ENCODE assay signal across 8 cellular contexts in the genomic region with DNA sequence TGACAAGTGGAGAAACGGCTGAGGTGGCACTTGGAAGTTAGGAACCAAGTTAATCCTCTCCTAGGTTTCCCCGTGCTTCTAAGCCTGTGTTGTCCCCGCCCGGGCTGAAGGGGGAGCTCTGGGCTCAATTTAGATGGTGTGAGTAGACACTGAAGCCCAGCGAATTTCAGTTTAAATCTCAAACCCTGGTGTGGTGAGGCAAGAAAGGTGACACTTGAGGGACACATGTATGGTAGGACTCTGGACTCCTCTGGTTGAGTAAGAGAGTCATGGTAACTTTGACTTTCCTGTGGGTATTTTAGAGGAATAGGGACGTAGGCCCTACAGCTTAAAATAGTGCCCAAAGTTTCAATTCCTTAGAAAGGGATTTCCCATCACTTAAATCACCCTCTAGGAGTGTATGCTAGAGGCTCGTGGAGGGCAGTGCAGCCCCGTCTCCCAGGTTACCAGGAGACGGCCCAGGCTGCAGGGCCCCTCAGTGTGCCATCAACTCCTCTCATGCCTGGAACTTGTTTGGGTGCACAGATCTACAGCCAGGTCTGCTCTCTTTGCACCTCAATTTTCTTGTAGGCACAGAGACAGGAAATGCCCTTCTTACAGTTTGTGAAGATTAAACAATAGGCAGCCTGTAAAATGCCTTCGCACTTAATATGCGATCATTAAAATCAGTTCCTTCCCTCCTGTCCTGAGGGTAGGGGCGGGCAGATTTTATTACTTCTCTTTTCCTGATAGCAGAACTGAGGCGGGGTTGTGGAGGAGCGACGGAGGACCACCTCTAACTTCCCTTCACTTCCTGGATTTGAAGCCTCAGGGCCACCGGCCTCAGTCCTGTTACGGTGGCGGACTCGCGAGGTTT. TPM values are rescaled to one million over a fixed set of nuclear protein-coding genes. Genes with fewer than 3 reads are reported as not detected.
DNase-seq lines count a peak whose midpoint lies in the region; FAIRE-seq and TF ChIP-seq lines count a peak whose summit lies in the region.

No MANE protein-coding gene starts in this region.

- H3K14ac ChIP-seq in H9 (ENCODE audit: insufficient read depth, low read length): no peak overlapping the region

- H2BK120ac ChIP-seq in H9 (ENCODE audit: low read depth, low read length, poor library complexity, severe bottlenecking): no peak overlapping the region

- intact Hi-C loops in endothelial cell of umbilical vein (cut with micrococcal nuclease): loop anchor here (1.0 kb wide), 6 partner anchors 247 to 813 kb away; no protein-coding TSS in a partner anchor

- peaks cover 4% of the 10 kb centered on the region for H3K23me2 ChIP-seq in H9 (ENCODE audit: insufficient read length, low read depth, low read length, poor library complexity, severe bottlenecking)

- H2AFZ ChIP-seq in H9 (ENCODE audit: low read length) (no peak overlapping the region), endothelial cell of umbilical vein (ENCODE audit: low read depth, low read length) (peak overlapping the region; percentile 22)

- WGBS in H9 (ENCODE audit: extremely low coverage, insufficient read length, low lambda C conversion rate): no CpG with 5 or more reads among the region's 20 CpGs

- TF ChIP-seq CTCF in AG04450 (IDR thresholded peaks at IDR 0.05; ENCODE audit: low read depth, low read length) (peak; percentile 85), GM12864 (IDR thresholded peaks at IDR 0.05; ENCODE audit: low read depth, low read length, missing control alignments) (peak; percentile 86), H9 (conservative IDR thresholded peaks at IDR 0.05) (peak; percentile 87), endothelial cell of umbilical vein (IDR thresholded peaks at IDR 0.05; ENCODE audit: extremely low read depth in 1 of 2, insufficient read depth in 1 of 2, low read depth in 1 of 2, low read length in 2 of 2) (peak; percentile 57 to 71)

- H2BK5ac ChIP-seq in H9 (ENCODE audit: insufficient read length, low read length): no peak overlapping the region

- no peaks in the 10 kb centered on the region for H3K36me3 Mint-ChIP-seq in H9 (ENCODE audit: insufficient read depth in 1 of 3, low read depth in 3 of 3)

- DNase-seq in AG04450 (ENCODE audit: low read depth, low spot score) (no peak), GM12864 (ENCODE audit: low read depth) (peak; percentile 44), H9 (peak; percentile 77), SKM-1 treated with dmso at 0.1 percent for 144 hours (lab: John Stamatoyannopoulos, UW; ENCODE audit: unreplicated experiment) (peak; percentile 51), endothelial cell of umbilical vein (ENCODE audit: low read depth, low spot score) (peak; percentile 25), midbrain (lab: John Stamatoyannopoulos, UW) (peak; percentile 37), cerebellum (ENCODE audit: low spot score) (no peak)

- peak; percentile 92 for TF ChIP-seq RAD21 in Ishikawa (IDR thresholded peaks at IDR 0.05; ENCODE audit: low read depth)

- H3T11ph ChIP-seq in H9 (ENCODE audit: low read length): no peak overlapping the region

- H2BK20ac ChIP-seq in H9 (ENCODE audit: low read depth, low read length, poor library complexity, severe bottlenecking): no peak overlapping the region

- no TSS peak for BruUV-seq in endothelial cell of umbilical vein (replicated peaks; lab: Mats Ljungman, UMichigan)

- no peak overlapping the region for H4K8ac ChIP-seq in H9 (replicated peaks; ENCODE audit: insufficient read length, low read depth, low read length)

- H3K18ac ChIP-seq in H9 (ENCODE audit: insufficient read length, low read depth, low read length): no peak overlapping the region

- H3K4me2 ChIP-seq in H9 (ENCODE audit: insufficient read depth, insufficient read length, low read length) (peak overlapping the region; percentile 56), endothelial cell of umbilical vein (ENCODE audit: insufficient read depth, low read length) (peak overlapping the region; percentile 20)

- peaks cover 100% of the 10 kb centered on the region for H3K27me3 Mint-ChIP-seq in H9 (ENCODE audit: low read depth)

- H4K5ac ChIP-seq in H9 (ENCODE audit: insufficient read length, low read depth, low read length): no peak overlapping the region

- no peaks in the 10 kb centered on the region for H3K79me1 ChIP-seq in H9 (ENCODE audit: insufficient read depth, low read depth, low read length, poor library complexity, severe bottlenecking)

- H2AK5ac ChIP-seq in H9 (ENCODE audit: insufficient read length, low read length): no peak overlapping the region

- POLR2A ChIA-PET in AG04450 (lab: Yijun Ruan, JAX): no interaction called here
- POLR2A ChIA-PET in endothelial cell of umbilical vein (lab: Charles Lee): no interaction called here

- H3K4me1 ChIP-seq in H9 (ENCODE audit: insufficient read depth, low read length) (peaks cover 3% of the 10 kb centered on the region; the same call in 1 of the 2 replicates), endothelial cell of umbilical vein (ENCODE audit: control insufficient read depth, extremely low read depth, insufficient read depth, low read length) (peaks cover 15% of the 10 kb centered on the region)

- no peaks in the 10 kb centered on the region for H3K9me1 ChIP-seq in endothelial cell of umbilical vein (replicated peaks; ENCODE audit: control insufficient read depth, extremely low read depth, insufficient read depth, low read length)

- H3K36me3 ChIP-seq in endothelial cell of umbilical vein (ENCODE audit: control insufficient read depth in 2 of 2, extremely low read depth in 1 of 2, insufficient read depth in 2 of 2, low read length in 2 of 2): no peaks in the 10 kb centered on the region

- H3K4ac ChIP-seq in H9 (ENCODE audit: low read depth, low read length): no peak overlapping the region

- H3K9me3 Mint-ChIP-seq in H9: no peaks in the 10 kb centered on the region; a peak in 4 of 5 replicates

- dilution Hi-C loops in endothelial cell of umbilical vein (cut with MboI; ENCODE audit: extremely low pct_ligation_motif_present, low sequenced_read_pairs): no loop called here

- H3K4me3 ChIP-seq in AG04450 (ENCODE audit: low read depth, low read length) (peak overlapping the region; percentile 22; the same call in 1 of the 2 replicates), GM12864 (ENCODE audit: low read depth, low read length) (no peak overlapping the region), endothelial cell of umbilical vein (replicated peaks in 1 of 3; ENCODE audit: insufficient read depth in 1 of 3, low read depth in 1 of 3, low read length in 3 of 3) (no peak overlapping the region)

- H3K9ac ChIP-seq in H9 (ENCODE audit: extremely low read depth, insufficient read length, low read length): no peak overlapping the region
- no peak overlapping the region for H3K9ac ChIP-seq in endothelial cell of umbilical vein (replicated peaks; ENCODE audit: extremely low read depth, insufficient read depth, low read length)

- H4K20me1 ChIP-seq in H9 (ENCODE audit: control insufficient read depth, insufficient read depth, insufficient read length) (no peaks in the 10 kb centered on the region), endothelial cell of umbilical vein (replicated peaks; ENCODE audit: control insufficient read depth, extremely low read depth, insufficient read depth, low read length) (no peaks in the 10 kb centered on the region)

- H3K4me1 Mint-ChIP-seq in H9: peaks cover 23 to 55% of the 10 kb centered on the region in 2 experiments

- H3K9me3 ChIP-seq in AG04450 (ENCODE audit: control insufficient read depth, insufficient read depth, low read length): peaks cover 34% of the 10 kb centered on the region
- H3K9me3 ChIP-seq in H9 (ENCODE audit: control insufficient read depth, low read depth, low read length): no peaks in the 10 kb centered on the region
- no peaks in the 10 kb centered on the region for H3K9me3 ChIP-seq in endothelial cell of umbilical vein (replicated peaks; ENCODE audit: control insufficient read depth, insufficient read depth, low read length)

- no peak overlapping the region for H2BK15ac ChIP-seq in H9 (ENCODE audit: low read depth, low read length)

- H3K79me2 ChIP-seq in H9 (ENCODE audit: insufficient read depth, low read length) (no peaks in the 10 kb centered on the region), endothelial cell of umbilical vein (ENCODE audit: control insufficient read depth, insufficient read depth, low read length) (no peaks in the 10 kb centered on the region)

- H3K27me3 ChIP-seq in AG04450 (ENCODE audit: control insufficient read depth, insufficient read depth, low read length) (peaks cover 70% of the 10 kb centered on the region), H9 (ENCODE audit: insufficient read depth, low read length) (peaks cover 98% of the 10 kb centered on the region), endothelial cell of umbilical vein (ENCODE audit: control insufficient read depth in 2 of 2, insufficient read depth in 2 of 2, low read length in 2 of 2) (peaks cover 83 to 96% of the 10 kb centered on the region in 2 experiments)

- no peak for TF ChIP-seq POLR2A in endothelial cell of umbilical vein (IDR thresholded peaks at IDR 0.05; ENCODE audit: low read depth, low read length)

- no peak for FAIRE-seq in endothelial cell of umbilical vein (lab: Jason Lieb, UNC)

- H3K56ac ChIP-seq in H9 (ENCODE audit: insufficient read length, low read depth, low read length): no peak overlapping the region

- CTCF ChIA-PET in AG04450 (lab: Charles Lee) (interaction anchor here (0.5 to 5.5 kb wide), 37 partner anchors 9 to 813 kb away, joined by 3 to 52 read pairs (median 4); a partner anchor contains a TSS), endothelial cell of umbilical vein (lab: Charles Lee) (interaction anchor here (0.6 to 3.5 kb wide), 25 partner anchors 9 to 805 kb away, joined by 3 to 23 read pairs (median 5); a partner anchor contains a TSS)

- no peak overlapping the region for H3K23ac ChIP-seq in H9 (ENCODE audit: insufficient read length, low read depth, low read length)

- H3K27ac Mint-ChIP-seq in H9: no peak overlapping the region

- no peak overlapping the region for H4K91ac ChIP-seq in H9 (ENCODE audit: insufficient read length, low read depth, low read length)

- H2BK12ac ChIP-seq in H9 (ENCODE audit: insufficient read length, low read depth, low read length): no peak overlapping the region

- H3K27ac ChIP-seq in AG04450 (ENCODE audit: low read depth, low read length) (no peak overlapping the region), H9 (ENCODE audit: insufficient read length, low read depth, low read length) (no peak overlapping the region), endothelial cell of umbilical vein (ENCODE audit: insufficient read depth, low read depth, low read length) (no peak overlapping the region)

- peak overlapping the region; percentile 42 to 70 for H3K4me3 Mint-ChIP-seq in H9

- no peak for TF ChIP-seq EP300 in Ishikawa (IDR thresholded peaks at IDR 0.05; ENCODE audit: borderline replicate concordance)

RNA-seq across cellular contexts. Expression of a gene that starts 23.9 kb away (rescaled TPM):
- polyA plus RNA-seq in AG04450 (2011; rRNA removed): 2.2 and 2.4 TPM in 2 replicates
- 1.9 and 2.4 TPM in 2 replicates for polyA minus RNA-seq in AG04450 (2011; rRNA and poly(A)+ RNA removed)
- not detected in 2 replicates for total RNA-seq in H9 (2021)
- total RNA-seq in endothelial cell of umbilical vein: not detected in 2 replicates
- not detected in 2 replicates for polyA plus RNA-seq in endothelial cell of umbilical vein
- not detected in 2 replicates for polyA plus RNA-seq in endothelial cell of umbilical vein (2011; cell fraction: cytosol; rRNA removed)
- polyA plus RNA-seq in endothelial cell of umbilical vein (2011; cell fraction: nucleus; rRNA removed): not detected in 2 replicates
- not detected in 2 replicates for polyA plus RNA-seq in endothelial cell of umbilical vein (2012)
- polyA minus RNA-seq in endothelial cell of umbilical vein: not detected in 2 replicates
- not detected for polyA minus RNA-seq in endothelial cell of umbilical vein (2011; cell fraction: cytosol; rRNA and poly(A)+ RNA removed)
- not detected in 2 replicates for polyA minus RNA-seq in endothelial cell of umbilical vein (2011; cell fraction: nucleus; rRNA and poly(A)+ RNA removed)
- not detected for total RNA-seq in cerebellum

Comparison
In these comparisons a context has a peak if more than half of its experiments do, and no peak if none do; other contexts are left out.
1. DNase-seq: peak in GM12864 (single experiment), H9 (single experiment), SKM-1 treated with dmso at 0.1 percent for 144 hours (single experiment), endothelial cell of umbilical vein (single experiment) and midbrain (single experiment); none in AG04450 (single experiment) and cerebellum (single experiment).
2. Peak in every context shown above with its lines, with median percentiles within 50 percentile points of each other: CTCF ChIP-seq.